ENCODE assay signal across 18 cellular contexts in genomic region chr6:108922499-108922898, GRCh38.
"Had no signal": no experiment of that assay in that cellular context is flagged by ENCODE, and none has a peak within 500 bp of the region (broad histone marks: within the 10 kb centered on the region; RNA-seq: fewer than 3 reads in every experiment).

No MANE protein-coding gene starts in this region.

- H3K4me3 ChIP-seq: esophagus muscularis mucosa, gastrocnemius medialis, heart right ventricle, suprapubic skin, tibial artery, upper lobe of left lung had no signal

- H3K9me3 ChIP-seq: esophagus muscularis mucosa, gastrocnemius medialis, heart right ventricle, suprapubic skin, tibial artery, upper lobe of left lung had no signal

- DNase-seq: effector memory CD4-positive, alpha-beta T cell; heart right ventricle; hypothalamus; kidney glomerular epithelial cell; mammary epithelial cell; naive thymus-derived CD4-positive, alpha-beta T cell; posterior cingulate gyrus; stimulated activated CD4-positive, alpha-beta T cell treated with anti-CD3 and anti-CD28 coated beads, Interleukin-4, amount 100 ng/mL, for 1 hour; stimulated activated CD8-positive, alpha-beta memory T cell treated with anti-CD3 and anti-CD28 coated beads, Interleukin-4, amount 100 ng/mL, for 48 hours; stimulated activated naive CD8-positive, alpha-beta T cell treated with anti-CD3 and anti-CD28 coated beads, Interleukin-15, Interleukin-2, amounts not matched to agents 100 U/mL and 50 U/mL, for 24 hours; tibial artery; upper lobe of left lung had no signal

- ATAC-seq: naive thymus-derived CD4-positive, alpha-beta T cell had no signal

- H3K27ac Mint-ChIP-seq: nephron progenitor cell had no signal

- H3K36me3 ChIP-seq: esophagus muscularis mucosa, gastrocnemius medialis, heart right ventricle, suprapubic skin, tibial artery, upper lobe of left lung had no signal

- H3K4me3 Mint-ChIP-seq: nephron progenitor cell had no signal

- H3K27ac ChIP-seq: epithelial cell of prostate had no signal

- H3K27me3 ChIP-seq: esophagus muscularis mucosa, gastrocnemius medialis, heart right ventricle, suprapubic skin, tibial artery, upper lobe of left lung had no signal

- H3K9me3 Mint-ChIP-seq: nephron progenitor cell; stimulated activated effector memory CD8-positive, alpha-beta T cell treated with anti-CD3 and anti-CD28 coated beads, Interleukin-12 subunit alpha, Interleukin-12 subunit beta, amount 100 ng/mL, for 72 hours had no signal
